ENCODE assay signal across 20 cellular contexts in genomic region chr6:33372532-33373123, GRCh38. TPM values are rescaled to one million over a fixed set of nuclear protein-coding genes. Genes with fewer than 3 reads are reported as not detected.
DNase-seq lines count a peak whose midpoint lies in the region; ATAC-seq and TF ChIP-seq lines count a peak whose summit lies in the region.
"Had no signal": no experiment of that assay in that cellular context is flagged by ENCODE, and none has a peak within 500 bp of the region (broad histone marks: within the 10 kb centered on the region; RNA-seq: fewer than 3 reads in every experiment).

No MANE protein-coding gene starts in this region.

- DNase-seq in CD8-positive, alpha-beta memory T cell: no peak
- no peak for DNase-seq in kidney glomerular epithelial cell (lab: John Stamatoyannopoulos, UW)
- DNase-seq in stimulated activated naive B cell treated with anti-CD40 and anti-IgM and Interleukin-4, amounts not matched to agents 10 μg/mL and 1 μg/mL and 100 μg/mL, for 72 hours: no peak
- no peak for DNase-seq in T-helper 2 cell
- DNase-seq in NCI-H1930 (lab: John Stamatoyannopoulos, UW): no peak
- DNase-seq: activated CD4-positive, CD25-positive, alpha-beta regulatory T cell treated with anti-CD3 and anti-CD28 coated beads, Interleukin-2, amount 50 U/mL, for 72 hours; EL; left colon; midbrain; small intestine; stimulated activated CD4-positive, alpha-beta T cell treated with anti-CD3 and anti-CD28 coated beads, Interleukin-4, amount 100 ng/mL, for 1 hour; stomach had no signal

- H3K36me3 ChIP-seq in CD8-positive, alpha-beta memory T cell (ENCODE audit: insufficient read depth, low read length): no peaks in the 10 kb centered on the region
- no peaks in the 10 kb centered on the region for H3K36me3 ChIP-seq in HEK293 (ENCODE audit: control insufficient read depth in 2 of 2, insufficient read depth in 1 of 2, low read length in 2 of 2)
- H3K36me3 ChIP-seq: HAP-1, stomach had no signal

- POLR2A ChIA-PET in CD8-positive, alpha-beta memory T cell (lab: Charles Lee): no interaction called here
- POLR2A ChIA-PET in HEK293 (lab: Yijun Ruan, JAX): interaction anchor here (0.6 kb wide), 1 partner anchor 48 kb away, joined by 5 read pairs; no protein-coding TSS in a partner anchor

- H3K27ac Mint-ChIP-seq in CD8-positive, alpha-beta memory T cell: peak overlapping the region in 7 of 8 donors; percentile 34 to 95 (median 54)
- peak overlapping the region; percentile 55 to 77 (median 73) for H3K27ac Mint-ChIP-seq in nephron
- H3K27ac Mint-ChIP-seq in stimulated activated naive B cell treated with anti-CD40 and anti-IgM and Interleukin-4, amounts not matched to agents 10 μg/mL and 1 μg/mL and 100 μg/mL, for 72 hours: no peak overlapping the region
- H3K27ac Mint-ChIP-seq: activated naive CD8-positive, alpha-beta T cell; activated T-helper 1 cell treated with anti-CD3 and anti-CD28 coated beads, Interleukin-12 subunit alpha, Interleukin-12 subunit beta, Interleukin-2, Interleukin-4 antibody, amounts not matched to agents 30 ng/mL and 10 ng/mL and 1 ng/mL, durations not matched to agents 14 hours and 24 hours and 36 hours; type B pancreatic cell had no signal

- H3K36me3 Mint-ChIP-seq in CD8-positive, alpha-beta memory T cell: no peaks in the 10 kb centered on the region
- no peaks in the 10 kb centered on the region for H3K36me3 Mint-ChIP-seq in nephron (ENCODE audit: low read depth)
- H3K36me3 Mint-ChIP-seq in stimulated activated naive B cell treated with anti-CD40 and anti-IgM and Interleukin-4, amounts not matched to agents 10 μg/mL and 1 μg/mL and 100 μg/mL, for 72 hours: no peaks in the 10 kb centered on the region
- H3K36me3 Mint-ChIP-seq: activated naive CD8-positive, alpha-beta T cell; type B pancreatic cell had no signal

- H3K27me3 ChIP-seq in CD8-positive, alpha-beta memory T cell (ENCODE audit: insufficient read depth, low read length, poor library complexity, severe bottlenecking): no peaks in the 10 kb centered on the region
- H3K27me3 ChIP-seq: stomach had no signal

- ATAC-seq in stimulated activated naive B cell treated with anti-CD40 and anti-IgM and Interleukin-4, amounts not matched to agents 10 μg/mL and 1 μg/mL and 100 μg/mL, for 72 hours (replicated peaks): no peak
- ATAC-seq: left colon had no signal

- H3K9me3 Mint-ChIP-seq in CD8-positive, alpha-beta memory T cell: no peaks in the 10 kb centered on the region
- H3K9me3 Mint-ChIP-seq in nephron: no peaks in the 10 kb centered on the region
- no peaks in the 10 kb centered on the region for H3K9me3 Mint-ChIP-seq in stimulated activated naive B cell treated with anti-CD40 and anti-IgM and Interleukin-4, amounts not matched to agents 10 μg/mL and 1 μg/mL and 100 μg/mL, for 72 hours
- H3K9me3 Mint-ChIP-seq: activated T-helper 1 cell treated with anti-CD3 and anti-CD28 coated beads, Interleukin-12 subunit alpha, Interleukin-12 subunit beta, Interleukin-2, Interleukin-4 antibody, amounts not matched to agents 30 ng/mL and 10 ng/mL and 1 ng/mL, durations not matched to agents 14 hours and 24 hours and 36 hours; type B pancreatic cell had no signal

- no peak overlapping the region for H3K4me3 Mint-ChIP-seq in CD8-positive, alpha-beta memory T cell
- peak overlapping the region in 1 of 3 experiments; percentile 25 for H3K4me3 Mint-ChIP-seq in nephron
- H3K4me3 Mint-ChIP-seq in stimulated activated naive B cell treated with anti-CD40 and anti-IgM and Interleukin-4, amounts not matched to agents 10 μg/mL and 1 μg/mL and 100 μg/mL, for 72 hours: no peak overlapping the region
- H3K4me3 Mint-ChIP-seq: activated naive CD8-positive, alpha-beta T cell; activated T-helper 1 cell treated with anti-CD3 and anti-CD28 coated beads, Interleukin-12 subunit alpha, Interleukin-12 subunit beta, Interleukin-2, Interleukin-4 antibody, amounts not matched to agents 30 ng/mL and 10 ng/mL and 1 ng/mL, durations not matched to agents 14 hours and 24 hours and 36 hours; type B pancreatic cell had no signal

- no peaks in the 10 kb centered on the region for H3K9me3 ChIP-seq in CD8-positive, alpha-beta memory T cell (ENCODE audit: low read length)
- no peaks in the 10 kb centered on the region for H3K9me3 ChIP-seq in HEK293 (ENCODE audit: control insufficient read depth, insufficient read depth, low read depth, low read length)
- H3K9me3 ChIP-seq: HAP-1, stomach had no signal

- H3K27ac ChIP-seq in CD8-positive, alpha-beta memory T cell (ENCODE audit: low read depth, low read length): no peak overlapping the region
- no peak overlapping the region; the same call in 1 of the 2 replicates for H3K27ac ChIP-seq in HEK293 (ENCODE audit: extremely low read depth, low read depth, low read length)
- H3K27ac ChIP-seq in VCaP: peak overlapping the region; percentile 60
- H3K27ac ChIP-seq: SK-N-MC, stomach had no signal

- H3K27me3 Mint-ChIP-seq in CD8-positive, alpha-beta memory T cell: no peaks in the 10 kb centered on the region
- no peaks in the 10 kb centered on the region for H3K27me3 Mint-ChIP-seq in nephron (ENCODE audit: low read depth)
- no peaks in the 10 kb centered on the region for H3K27me3 Mint-ChIP-seq in stimulated activated naive B cell treated with anti-CD40 and anti-IgM and Interleukin-4, amounts not matched to agents 10 μg/mL and 1 μg/mL and 100 μg/mL, for 72 hours
- H3K27me3 Mint-ChIP-seq: activated naive CD8-positive, alpha-beta T cell; type B pancreatic cell had no signal

- H3K4me3 ChIP-seq in CD8-positive, alpha-beta memory T cell (ENCODE audit: low read length): no peak overlapping the region
- no peak overlapping the region for H3K4me3 ChIP-seq in HEK293 (ENCODE audit: low read depth, low read length)
- H3K4me3 ChIP-seq: HAP-1, SK-N-MC, stomach had no signal

- CTCF ChIA-PET in CD8-positive, alpha-beta memory T cell (lab: Charles Lee): interaction anchor here (1.2 kb wide), 1 partner anchor 11 kb away, joined by 3 read pairs; no protein-coding TSS in a partner anchor
- CTCF ChIA-PET in HEK293 (lab: Yijun Ruan, JAX): interaction anchor here (0.6 to 1.3 kb wide), 6 partner anchors 12 to 226 kb away, joined by 3 to 8 read pairs (median 4); no protein-coding TSS in a partner anchor

- peaks cover 22 to 37% (median 31%) of the 10 kb centered on the region in 3 donors for H3K4me1 Mint-ChIP-seq in CD8-positive, alpha-beta memory T cell
- peaks cover 27% of the 10 kb centered on the region for H3K4me1 Mint-ChIP-seq in nephron
- H3K4me1 Mint-ChIP-seq in stimulated activated naive B cell treated with anti-CD40 and anti-IgM and Interleukin-4, amounts not matched to agents 10 μg/mL and 1 μg/mL and 100 μg/mL, for 72 hours: peaks cover 0 to 2% of the 10 kb centered on the region in 2 donors

- no peak for TF ChIP-seq CTCF in HEK293 (tag by site-specific recombination; IDR thresholded peaks at IDR 0.05)
- no peak for TF ChIP-seq CTCF in VCaP (conservative IDR thresholded peaks at IDR 0.05)
- TF ChIP-seq CTCF in nephron (IDR thresholded peaks at IDR 0.05; ENCODE audit: unreplicated experiment in 3 of 3): no peak

- peaks cover 13% of the 10 kb centered on the region for H3K4me1 ChIP-seq in CD8-positive, alpha-beta memory T cell (ENCODE audit: insufficient read depth, low read length)
- peaks cover 19% of the 10 kb centered on the region for H3K4me1 ChIP-seq in HEK293 (ENCODE audit: control insufficient read depth, insufficient read depth, low read length)
- H3K4me1 ChIP-seq: HAP-1 had no signal

TF ChIP-seq in HEK293, 187 proteins besides CTCF, POLR2A, EP300 and RAD21:
- TF ChIP-seq ZNF362 (tag by site-specific recombination; IDR thresholded peaks at IDR 0.05) (no peak), ZBTB17 (tag by site-specific recombination; IDR thresholded peaks at IDR 0.05) (peak; percentile 32; the same call in 1 of the 2 replicates), SP7 (tag by site-specific recombination; IDR thresholded peaks at IDR 0.05) (0 out of 2 replicates have a peak, but pooled peaks have one; percentile 13)
- TF ChIP-seq, protein P1, sequence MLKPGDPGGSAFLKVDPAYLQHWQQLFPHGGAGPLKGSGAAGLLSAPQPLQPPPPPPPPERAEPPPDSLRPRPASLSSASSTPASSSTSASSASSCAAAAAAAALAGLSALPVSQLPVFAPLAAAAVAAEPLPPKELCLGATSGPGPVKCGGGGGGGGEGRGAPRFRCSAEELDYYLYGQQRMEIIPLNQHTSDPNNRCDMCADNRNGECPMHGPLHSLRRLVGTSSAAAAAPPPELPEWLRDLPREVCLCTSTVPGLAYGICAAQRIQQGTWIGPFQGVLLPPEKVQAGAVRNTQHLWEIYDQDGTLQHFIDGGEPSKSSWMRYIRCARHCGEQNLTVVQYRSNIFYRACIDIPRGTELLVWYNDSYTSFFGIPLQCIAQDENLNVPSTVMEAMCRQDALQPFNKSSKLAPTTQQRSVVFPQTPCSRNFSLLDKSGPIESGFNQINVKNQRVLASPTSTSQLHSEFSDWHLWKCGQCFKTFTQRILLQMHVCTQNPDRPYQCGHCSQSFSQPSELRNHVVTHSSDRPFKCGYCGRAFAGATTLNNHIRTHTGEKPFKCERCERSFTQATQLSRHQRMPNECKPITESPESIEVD (tag by site-specific recombination; IDR thresholded peaks at IDR 0.05): peak; percentile 55

RNA-seq across cellular contexts. Expression of gene KIFC1, which starts 19.0 kb away (rescaled TPM):
- 10 to 100 TPM; 51.6 to 52.7 TPM for total RNA-seq in CD8-positive, alpha-beta memory T cell
- 0.39 TPM for polyA plus RNA-seq in CD8-positive, alpha-beta memory T cell

RNA-seq across cellular contexts. Expression of gene PHF1, which starts 38.2 kb away (rescaled TPM):
- total RNA-seq in CD8-positive, alpha-beta memory T cell: 10 to 100 TPM; 38.5 to 43.3 TPM
- 76.5 TPM for polyA plus RNA-seq in CD8-positive, alpha-beta memory T cell

RNA-seq across cellular contexts. Expression of gene CUTA, which starts 45.3 kb away (rescaled TPM):
- 100 to 1,000 TPM; 149 to 164 TPM for total RNA-seq in CD8-positive, alpha-beta memory T cell
- 451 TPM for polyA plus RNA-seq in CD8-positive, alpha-beta memory T cell

RNA-seq across cellular contexts. Expression of gene SYNGAP1, which starts 47.2 kb away (rescaled TPM):
- total RNA-seq in CD8-positive, alpha-beta memory T cell: 10 to 100 TPM; 22.6 to 24.9 TPM
- 1.0 TPM for polyA plus RNA-seq in CD8-positive, alpha-beta memory T cell

RNA-seq across cellular contexts. Expression of gene DAXX, which starts 49.9 kb away (rescaled TPM):
- 100 to 1,000 TPM in 1 of 2 experiments, 10 to 100 TPM in 1; 88.2 to 106 TPM for total RNA-seq in CD8-positive, alpha-beta memory T cell
- polyA plus RNA-seq in CD8-positive, alpha-beta memory T cell: 152 TPM
